ENCODE assay signal across 9 cellular contexts in the genomic region with DNA sequence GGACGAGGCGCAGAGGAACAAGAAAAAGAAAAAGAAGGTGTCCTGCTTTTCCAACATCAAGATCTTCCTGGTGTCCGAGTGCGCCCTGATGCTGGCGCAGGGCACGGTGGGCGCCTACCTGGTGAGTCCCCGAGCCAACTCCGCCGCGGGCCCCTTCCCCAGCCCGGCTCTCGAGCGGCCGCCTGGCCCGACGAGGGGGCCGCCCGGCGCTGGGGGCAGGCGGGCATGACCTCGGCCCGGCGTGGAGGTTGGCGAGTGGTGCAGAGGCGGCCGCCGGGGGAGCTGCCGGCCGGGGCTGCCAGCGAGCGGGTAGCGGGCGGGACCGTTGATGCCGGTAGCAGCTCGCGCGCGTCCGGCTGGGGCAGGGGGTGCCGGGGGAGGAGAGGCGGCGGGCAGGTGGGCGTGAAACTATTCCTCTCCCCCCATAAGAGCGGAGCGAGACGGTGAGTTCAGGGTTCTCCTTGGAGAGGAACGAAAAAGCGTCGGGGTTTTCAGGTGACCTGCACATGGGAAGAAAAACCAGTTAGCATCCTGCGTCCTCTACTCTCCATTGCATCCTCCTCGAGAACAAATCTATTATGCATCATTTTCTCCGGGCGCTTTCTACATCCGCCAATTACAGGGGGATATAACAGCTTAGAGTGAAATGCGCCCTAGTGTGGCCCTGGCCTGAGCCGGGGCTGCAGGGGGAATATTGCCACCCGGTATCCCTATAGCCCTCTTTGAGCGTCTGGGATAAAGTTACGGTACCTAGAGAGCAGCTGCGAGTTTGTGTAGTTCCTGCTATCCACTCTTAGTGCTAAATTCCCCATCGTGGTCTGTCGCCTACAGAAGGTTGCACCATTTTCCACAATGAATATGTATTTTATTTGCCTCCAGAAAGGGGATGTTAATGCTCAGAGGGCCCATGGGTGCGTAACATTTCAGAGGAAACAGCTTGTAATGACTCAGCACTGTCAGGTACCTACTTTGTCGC. TPM values are rescaled to one million over a fixed set of nuclear protein-coding genes. Genes with fewer than 3 reads are reported as not detected.
A peak's percentile ranks its signal among the peaks of the same experiment; 100 is the strongest.
DNase-seq lines count a peak whose midpoint lies in the region; TF ChIP-seq lines count a peak whose summit lies in the region.
"Had no signal": no experiment of that assay in that cellular context is flagged by ENCODE, and none has a peak within 500 bp of the region (broad histone marks: within the 10 kb centered on the region; RNA-seq: fewer than 3 reads in every experiment).

No MANE protein-coding gene starts in this region.

- H3K36me3 ChIP-seq in right atrium auricular region, result no peaks in the 10 kb centered on the region

- peak in 1 of 2 donors; percentile 55 for TF ChIP-seq CTCF in right atrium auricular region (IDR thresholded peaks at IDR 0.05)

- DNase-seq in NCI-H82 (lab: John Stamatoyannopoulos, UW), result peak; percentile 25
- DNase-seq in NCI-H82 treated with DMSO at 0.1 percent for 48 hours (lab: John Stamatoyannopoulos, UW; ENCODE audit: unreplicated experiment), result no peak
- peak; percentile 41 for DNase-seq in SK-N-DZ (ENCODE audit: low spot score)
- DNase-seq in right atrium auricular region (ENCODE audit: low spot score), result no peak
- DNase-seq in posterior vena cava (ENCODE audit: low spot score), result peak; percentile 89
- no peak for DNase-seq in putamen (ENCODE audit: low spot score)
- no peak for DNase-seq in NCI-H2196 (lab: John Stamatoyannopoulos, UW; ENCODE audit: unreplicated experiment)
- DNase-seq: DND-41 had no signal

- peaks cover 0 to 62% of the 10 kb centered on the region in 2 donors for H3K4me1 ChIP-seq in right atrium auricular region

- intact Hi-C loops in posterior vena cava (cut with DNase I), result loop anchor here (5.0 to 10.0 kb wide), 4 partner anchors 68 to 549 kb away; no protein-coding TSS in a partner anchor

- peak overlapping the region; percentile 80 to 81 for H3K4me3 ChIP-seq in right atrium auricular region

- peak overlapping the region; percentile 81 for H3K27ac ChIP-seq in angular gyrus (ENCODE audit: low read depth, low read length)
- H3K27ac ChIP-seq in right atrium auricular region, result peak overlapping the region; percentile 97 to 98

- H3K9me3 ChIP-seq in right atrium auricular region, result no peaks in the 10 kb centered on the region

- no peaks in the 10 kb centered on the region for H3K27me3 ChIP-seq in right atrium auricular region

RNA-seq across cellular contexts. Expression of gene SLCO3A1, which starts 0.7 kb away (rescaled TPM):
- 7.2 and 11.4 TPM in 2 replicates for polyA plus RNA-seq in SK-N-DZ (2014; cell fraction: cytosol; rRNA removed)
- 19.2 and 23.3 TPM in 2 replicates for polyA plus RNA-seq in SK-N-DZ (2014; cell fraction: nucleus; rRNA removed)
- total RNA-seq in right atrium auricular region (10 to 100 TPM; 21.4 to 27.3 TPM), posterior vena cava (10 to 100 TPM; 26.6 to 27.7 TPM)

Comparison
In these comparisons a context has a peak if more than half of its experiments do, and no peak if none do; other contexts are left out.
1. DNase-seq: peak in NCI-H82 (single experiment), SK-N-DZ (single experiment) and posterior vena cava (single experiment); none in NCI-H82 treated with DMSO at 0.1 percent for 48 hours (single experiment), right atrium auricular region (single experiment), putamen (single experiment) and NCI-H2196 (single experiment).